Comparison of ENCODE assay signal across 17 cellular contexts in the genomic region with DNA sequence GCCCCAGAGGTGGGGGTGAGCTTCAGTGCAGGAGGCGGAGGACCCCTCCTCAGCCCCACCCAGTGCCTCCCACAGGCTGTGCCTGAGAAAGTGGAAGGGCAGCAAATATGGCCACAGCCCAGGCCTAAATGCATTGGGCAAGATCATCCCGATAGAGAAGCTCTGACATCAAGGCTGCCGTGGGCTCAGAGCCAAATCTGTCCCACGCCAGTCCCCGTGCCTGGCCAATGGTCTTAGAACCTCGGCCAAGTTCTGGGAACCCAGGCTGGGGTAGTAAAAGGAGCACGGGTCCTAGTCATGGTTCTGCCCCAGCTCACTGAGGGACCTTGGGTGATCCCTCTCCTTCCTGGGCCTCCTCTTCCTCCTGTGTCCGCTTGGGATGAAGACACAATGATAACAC. TPM values are rescaled to one million over a fixed set of nuclear protein-coding genes. Genes with fewer than 3 reads are reported as not detected.
DNase-seq lines count a peak whose midpoint lies in the region; ATAC-seq, FAIRE-seq and TF ChIP-seq lines count a peak whose summit lies in the region.
"Had no signal": no experiment of that assay in that cellular context is flagged by ENCODE, and none has a peak within 500 bp of the region (broad histone marks: within the 10 kb centered on the region; RNA-seq: fewer than 3 reads in every experiment).

No MANE protein-coding gene starts in this region.

- H3K9ac ChIP-seq in muscle layer of colon (ENCODE audit: low read length) = no peak overlapping the region

- peaks cover 3% of the 10 kb centered on the region for H3K36me3 Mint-ChIP-seq in activated naive CD4-positive, alpha-beta T cell treated with anti-CD3 and anti-CD28 coated beads, Interleukin-2, amount 50 U/mL, for 24 hours
- H3K36me3 Mint-ChIP-seq in endothelial cell (ENCODE audit: low read depth, unreplicated experiment) = peaks cover 55% of the 10 kb centered on the region
- H3K36me3 Mint-ChIP-seq in activated CD8-positive, alpha-beta T cell treated with anti-CD3 and anti-CD28 coated beads for 36 hours (ENCODE audit: low read depth) = peaks cover 57% of the 10 kb centered on the region

- H3K27me3 ChIP-seq in muscle layer of colon (ENCODE audit: control insufficient read depth in 1 of 2, insufficient read depth in 2 of 2, low read length in 2 of 2) (no peaks in the 10 kb centered on the region), upper lobe of left lung (no peaks in the 10 kb centered on the region)

- peak overlapping the region; percentile 55 for H3K27ac Mint-ChIP-seq in activated naive CD4-positive, alpha-beta T cell treated with anti-CD3 and anti-CD28 coated beads, Interleukin-2, amount 50 U/mL, for 24 hours
- peak overlapping the region; percentile 42 for H3K27ac Mint-ChIP-seq in endothelial cell (ENCODE audit: unreplicated experiment)
- H3K27ac Mint-ChIP-seq in activated CD8-positive, alpha-beta T cell treated with anti-CD3 and anti-CD28 coated beads for 36 hours = no peak overlapping the region

- no peak for TF ChIP-seq POLR2A in upper lobe of left lung (IDR thresholded peaks at IDR 0.05)

- no peak for TF ChIP-seq CTCF in endothelial cell (IDR thresholded peaks at IDR 0.05; ENCODE audit: unreplicated experiment)
- no peak for TF ChIP-seq CTCF in upper lobe of left lung (IDR thresholded peaks at IDR 0.05)
- no peak for TF ChIP-seq CTCF in activated CD8-positive, alpha-beta T cell treated with anti-CD3 and anti-CD28 coated beads for 36 hours (IDR thresholded peaks at IDR 0.05)

- intact Hi-C loops in activated CD8-positive, alpha-beta T cell treated with anti-CD3 and anti-CD28 coated beads for 36 hours (cut with micrococcal nuclease) = no loop called here

- H3K4me3 Mint-ChIP-seq in activated naive CD4-positive, alpha-beta T cell treated with anti-CD3 and anti-CD28 coated beads, Interleukin-2, amount 50 U/mL, for 24 hours = no peak overlapping the region
- peak overlapping the region; percentile 79 for H3K4me3 Mint-ChIP-seq in endothelial cell (ENCODE audit: unreplicated experiment)
- H3K4me3 Mint-ChIP-seq in activated CD8-positive, alpha-beta T cell treated with anti-CD3 and anti-CD28 coated beads for 36 hours = no peak overlapping the region
- H3K4me3 Mint-ChIP-seq: activated naive CD4-positive, alpha-beta T cell treated with anti-CD3 and anti-CD28 coated beads for 36 hours; CD4-positive, alpha-beta memory T cell had no signal

- H3K4me1 Mint-ChIP-seq in activated naive CD4-positive, alpha-beta T cell treated with anti-CD3 and anti-CD28 coated beads, Interleukin-2, amount 50 U/mL, for 24 hours = no peaks in the 10 kb centered on the region
- H3K4me1 Mint-ChIP-seq in endothelial cell (ENCODE audit: unreplicated experiment) = peaks cover 3% of the 10 kb centered on the region
- peaks cover under 1% of the 10 kb centered on the region for H3K4me1 Mint-ChIP-seq in activated CD8-positive, alpha-beta T cell treated with anti-CD3 and anti-CD28 coated beads for 36 hours (ENCODE audit: low read depth)

- CTCF ChIA-PET in activated CD8-positive, alpha-beta T cell treated with anti-CD3 and anti-CD28 coated beads for 36 hours (lab: Charles Lee) = interaction anchor here (1.5 to 16.0 kb wide), 3 partner anchors 17 to 57 kb away, joined by 6 to 478 read pairs (median 19); no protein-coding TSS in a partner anchor

- TF ChIP-seq EP300 in upper lobe of left lung (IDR thresholded peaks at IDR 0.05) = no peak

- H3K27me3 Mint-ChIP-seq in activated naive CD4-positive, alpha-beta T cell treated with anti-CD3 and anti-CD28 coated beads, Interleukin-2, amount 50 U/mL, for 24 hours = no peaks in the 10 kb centered on the region
- H3K27me3 Mint-ChIP-seq in endothelial cell (ENCODE audit: unreplicated experiment) = no peaks in the 10 kb centered on the region
- H3K27me3 Mint-ChIP-seq in activated CD8-positive, alpha-beta T cell treated with anti-CD3 and anti-CD28 coated beads for 36 hours = no peaks in the 10 kb centered on the region
- H3K27me3 Mint-ChIP-seq: CD4-positive, alpha-beta memory T cell had no signal

- H3K9me3 ChIP-seq in muscle layer of colon (ENCODE audit: low read length) = no peaks in the 10 kb centered on the region
- H3K9me3 ChIP-seq in upper lobe of left lung = no peaks in the 10 kb centered on the region

- 54 to 55% methylated on average over 5 to 8 of the region's 8 CpGs for WGBS in upper lobe of left lung, 2 donors

- H3K27ac ChIP-seq in muscle layer of colon (ENCODE audit: low read depth, low read length) = peak overlapping the region; percentile 58
- peak overlapping the region; percentile 20 to 68 (median 44) for H3K27ac ChIP-seq in upper lobe of left lung

- no peaks in the 10 kb centered on the region for H3K9me3 Mint-ChIP-seq in activated naive CD4-positive, alpha-beta T cell treated with anti-CD3 and anti-CD28 coated beads, Interleukin-2, amount 50 U/mL, for 24 hours
- H3K9me3 Mint-ChIP-seq in endothelial cell (ENCODE audit: unreplicated experiment) = no peaks in the 10 kb centered on the region
- no peaks in the 10 kb centered on the region for H3K9me3 Mint-ChIP-seq in activated CD8-positive, alpha-beta T cell treated with anti-CD3 and anti-CD28 coated beads for 36 hours
- H3K9me3 Mint-ChIP-seq: activated naive CD4-positive, alpha-beta T cell treated with anti-CD3 and anti-CD28 coated beads for 36 hours; CD4-positive, alpha-beta memory T cell had no signal

- POLR2A ChIA-PET in activated CD8-positive, alpha-beta T cell treated with anti-CD3 and anti-CD28 coated beads for 36 hours (lab: Charles Lee) = interaction anchor here (1.1 kb wide), 1 partner anchor 13 kb away, joined by 3 read pairs; no protein-coding TSS in a partner anchor

- H3K36me3 ChIP-seq in muscle layer of colon (ENCODE audit: insufficient read depth, low read length) (peaks cover 64% of the 10 kb centered on the region), upper lobe of left lung (peaks cover 0 to 65% (median 17%) of the 10 kb centered on the region in 4 donors)

- no peak for ATAC-seq in upper lobe of left lung (ENCODE audit: low FRiP score in 2 of 2)
- no peak for ATAC-seq in activated CD8-positive, alpha-beta T cell treated with anti-CD3 and anti-CD28 coated beads for 36 hours

- no peak for DNase-seq in activated naive CD4-positive, alpha-beta T cell (lab: John Stamatoyannopoulos, UW)
- DNase-seq in endothelial cell (ENCODE audit: low spot score) = no peak
- DNase-seq in upper lobe of left lung = no peak
- no peak for DNase-seq in urothelium cell line (ENCODE audit: low spot score)
- no peak for DNase-seq in activated CD8-positive, alpha-beta T cell treated with anti-CD3 and anti-CD28 coated beads for 36 hours
- DNase-seq in SIG-M5 (lab: John Stamatoyannopoulos, UW) = no peak
- DNase-seq: activated naive CD4-positive, alpha-beta T cell treated with anti-CD3 and anti-CD28 coated beads for 36 hours; CD4-positive, alpha-beta memory T cell; cortex of kidney; KBM-7; NCI-H1436; NCI-H446; stimulated activated CD4-positive, alpha-beta T cell treated with anti-CD3 and anti-CD28 coated beads, Interleukin-2, amount 100 ng/mL, for 24 hours; stimulated activated CD8-positive, alpha-beta memory T cell treated with anti-CD3 and anti-CD28 coated beads, Interleukin-4, amount 100 ng/mL, for 48 hours had no signal

- no peak for FAIRE-seq in urothelium cell line (lab: Jason Lieb, UNC)
- FAIRE-seq: A204.1 had no signal

- H3K4me1 ChIP-seq in muscle layer of colon (ENCODE audit: insufficient read depth, low read length) (peaks cover 49% of the 10 kb centered on the region), upper lobe of left lung (peaks cover 28 to 39% (median 37%) of the 10 kb centered on the region in 4 donors)

- H3K4me3 ChIP-seq in muscle layer of colon (ENCODE audit: low read depth in 1 of 2, low read length in 2 of 2) (no peak overlapping the region), upper lobe of left lung (no peak overlapping the region)

RNA-seq across cellular contexts. Expression of gene TNIP1, which starts 27.7 kb away (rescaled TPM):
- total RNA-seq in endothelial cell (ENCODE audit: unreplicated experiment) (76.0 TPM), upper lobe of left lung (100 to 1,000 TPM; 109 to 166 (median 130) TPM)
- 100 to 1,000 TPM; 222 TPM for total RNA-seq in activated CD8-positive, alpha-beta T cell treated with anti-CD3 and anti-CD28 coated beads for 36 hours

RNA-seq across cellular contexts. Expression of gene ANXA6, which starts 49.0 kb away (rescaled TPM):
- total RNA-seq in endothelial cell (ENCODE audit: unreplicated experiment) (224 TPM), upper lobe of left lung (100 to 1,000 TPM in 1 of 6 donors, 10 to 100 TPM in 5; 68.5 to 176 (median 84.5) TPM)
- total RNA-seq in activated CD8-positive, alpha-beta T cell treated with anti-CD3 and anti-CD28 coated beads for 36 hours = 100 to 1,000 TPM; 328 to 336 TPM
